In the genomic region with DNA sequence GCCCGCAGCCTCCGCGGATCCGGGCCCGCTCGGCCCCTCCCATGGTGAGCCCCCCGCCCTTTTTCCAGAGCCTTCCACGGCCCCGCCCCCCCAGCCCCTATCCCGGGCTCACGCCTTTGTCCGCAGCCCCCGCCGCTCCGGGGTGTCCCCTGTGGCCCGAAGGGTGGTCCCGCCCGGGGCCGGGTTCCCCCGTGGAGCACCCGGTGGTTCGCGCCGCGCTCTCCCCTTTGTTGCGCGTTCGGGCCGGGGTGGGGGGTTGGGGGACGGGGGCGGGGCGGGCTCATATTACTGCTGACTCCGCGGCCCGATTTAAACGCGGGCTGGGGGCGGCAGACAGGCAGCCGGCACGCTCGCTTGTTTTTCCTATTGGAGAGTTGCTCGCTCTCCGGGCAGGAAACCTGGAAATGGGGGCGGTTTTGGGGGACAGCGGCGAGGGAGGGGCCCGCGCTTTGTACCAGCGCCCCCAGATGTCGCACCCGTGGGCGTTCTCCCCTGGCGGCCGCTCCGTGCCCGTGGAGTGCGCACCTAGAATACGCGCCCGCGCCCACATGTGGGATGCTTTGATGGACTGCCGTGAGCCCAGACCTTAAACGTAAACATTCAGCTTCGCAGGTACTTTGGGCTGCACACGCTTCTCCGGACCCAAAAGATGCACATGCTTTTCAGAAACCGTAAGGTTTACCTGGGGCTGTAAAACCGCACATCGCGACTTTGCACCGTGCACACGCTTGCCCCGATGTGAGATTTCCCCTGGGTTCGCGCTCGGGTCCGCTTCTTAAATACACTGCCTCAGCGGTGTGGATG, we compare ENCODE assay signal across 8 cellular contexts. TPM values are rescaled to one million over a fixed set of nuclear protein-coding genes. Genes with fewer than 3 reads are reported as not detected.
DNase-seq lines count a peak whose midpoint lies in the region; ATAC-seq and TF ChIP-seq lines count a peak whose summit lies in the region.

No MANE protein-coding gene starts in this region.

- peaks cover 13% of the 10 kb centered on the region for H3K9me3 Mint-ChIP-seq in activated CD4-positive, alpha-beta memory T cell treated with anti-CD3 and anti-CD28 coated beads for 36 hours
- peaks cover 26% of the 10 kb centered on the region for H3K9me3 Mint-ChIP-seq in nephron progenitor cell

- H3K4me3 Mint-ChIP-seq in activated CD4-positive, alpha-beta memory T cell treated with anti-CD3 and anti-CD28 coated beads for 36 hours: peak overlapping the region; percentile 67
- peak overlapping the region; percentile 93 for H3K4me3 Mint-ChIP-seq in nephron progenitor cell

- peak; percentile 13 for ATAC-seq in HG03354 (IDR thresholded peaks at IDR 0.05; ENCODE audit: poor library complexity, severe bottlenecking, unreplicated experiment)
- no peak for ATAC-seq in GM21390 (IDR thresholded peaks at IDR 0.05; ENCODE audit: unreplicated experiment)

- no peaks in the 10 kb centered on the region for H3K27me3 Mint-ChIP-seq in activated CD4-positive, alpha-beta memory T cell treated with anti-CD3 and anti-CD28 coated beads for 36 hours
- peaks cover 2% of the 10 kb centered on the region for H3K27me3 Mint-ChIP-seq in nephron progenitor cell (ENCODE audit: low read depth, poor library complexity)

- TF ChIP-seq CTCF in epithelial cell of esophagus (IDR thresholded peaks at IDR 0.05; ENCODE audit: insufficient read depth, low read depth, low read length, missing control alignments) (no peak), nephron progenitor cell (IDR thresholded peaks at IDR 0.05) (no peak)

- peaks cover 6% of the 10 kb centered on the region for H3K36me3 Mint-ChIP-seq in activated CD4-positive, alpha-beta memory T cell treated with anti-CD3 and anti-CD28 coated beads for 36 hours
- H3K36me3 Mint-ChIP-seq in nephron progenitor cell (ENCODE audit: low read depth): peaks cover 48% of the 10 kb centered on the region

- DNase-seq in ELF-1 (ENCODE audit: low read depth, low spot score): peak; percentile 39
- DNase-seq in activated CD4-positive, alpha-beta memory T cell treated with anti-CD3 and anti-CD28 coated beads for 36 hours: peak; percentile 50
- DNase-seq in epithelial cell of esophagus (ENCODE audit: low read depth): peak; percentile 14
- peak; percentile 72 for DNase-seq in nephron progenitor cell
- no peak for DNase-seq in NCI-H524 (lab: John Stamatoyannopoulos, UW)
- DNase-seq in DMS79 (lab: John Stamatoyannopoulos, UW): no peak

- peak overlapping the region; percentile 28 for H3K27ac Mint-ChIP-seq in activated CD4-positive, alpha-beta memory T cell treated with anti-CD3 and anti-CD28 coated beads for 36 hours
- peak overlapping the region; percentile 62 for H3K27ac Mint-ChIP-seq in nephron progenitor cell

- intact Hi-C loops in activated CD4-positive, alpha-beta memory T cell treated with anti-CD3 and anti-CD28 coated beads for 36 hours (cut with micrococcal nuclease): loop anchor here (2.0 kb wide), 4 partner anchors 33 to 211 kb away; partner anchors contain the start of genes AP2A1, IL4I1, MED25 and RRAS

- CTCF ChIA-PET in activated CD4-positive, alpha-beta memory T cell treated with anti-CD3 and anti-CD28 coated beads for 36 hours (lab: Charles Lee): interaction anchor here (0.6 kb wide), 1 partner anchor 167 kb away, joined by 3 read pairs; no protein-coding TSS in a partner anchor

- peak overlapping the region; percentile 91 for H3K4me3 ChIP-seq in epithelial cell of esophagus (ENCODE audit: low read length)

- POLR2A ChIA-PET in activated CD4-positive, alpha-beta memory T cell treated with anti-CD3 and anti-CD28 coated beads for 36 hours (lab: Charles Lee): interaction anchor here (0.7 to 2.2 kb wide), 4 partner anchors 18 to 78 kb away, joined by 3 to 8 read pairs (median 6); partner anchors contain the start of genes AKT1S1, ATF5, FUZ and NUP62

- H3K4me1 Mint-ChIP-seq in activated CD4-positive, alpha-beta memory T cell treated with anti-CD3 and anti-CD28 coated beads for 36 hours (ENCODE audit: low read depth): peaks cover 41% of the 10 kb centered on the region
- peaks cover 29% of the 10 kb centered on the region for H3K4me1 Mint-ChIP-seq in nephron progenitor cell

RNA-seq across cellular contexts. Expression of gene PTOV1, which starts 0.7 kb away (rescaled TPM):
- 100 to 1,000 TPM; 105 to 108 TPM for total RNA-seq in activated CD4-positive, alpha-beta memory T cell treated with anti-CD3 and anti-CD28 coated beads for 36 hours

RNA-seq across cellular contexts. Expression of gene PNKP, which starts 15.7 kb away (rescaled TPM):
- total RNA-seq in activated CD4-positive, alpha-beta memory T cell treated with anti-CD3 and anti-CD28 coated beads for 36 hours: 10 to 100 TPM; 88.7 to 98.6 TPM

RNA-seq across cellular contexts. Expression of gene AKT1S1, which starts 25.5 kb away (rescaled TPM):
- total RNA-seq in activated CD4-positive, alpha-beta memory T cell treated with anti-CD3 and anti-CD28 coated beads for 36 hours: 10 to 100 TPM; 19.6 TPM

RNA-seq across cellular contexts. Expression of gene TBC1D17, which starts 25.8 kb away (rescaled TPM):
- total RNA-seq in activated CD4-positive, alpha-beta memory T cell treated with anti-CD3 and anti-CD28 coated beads for 36 hours: 10 to 100 TPM; 32.5 to 34.7 TPM

RNA-seq across cellular contexts. Expression of gene MED25, which starts 33.6 kb away (rescaled TPM):
- total RNA-seq in activated CD4-positive, alpha-beta memory T cell treated with anti-CD3 and anti-CD28 coated beads for 36 hours: 10 to 100 TPM; 45.6 to 50.2 TPM

Comparison
In these comparisons a context has a peak if more than half of its experiments do, and no peak if none do; other contexts are left out.
1. DNase-seq: peak in ELF-1 (single experiment), activated CD4-positive, alpha-beta memory T cell treated with anti-CD3 and anti-CD28 coated beads for 36 hours (single experiment), epithelial cell of esophagus (single experiment) and nephron progenitor cell (single experiment); none in NCI-H524 (0 of 2) and DMS79 (single experiment).